Comparison of ENCODE assay signal across 1 cellular context in the genomic region with DNA sequence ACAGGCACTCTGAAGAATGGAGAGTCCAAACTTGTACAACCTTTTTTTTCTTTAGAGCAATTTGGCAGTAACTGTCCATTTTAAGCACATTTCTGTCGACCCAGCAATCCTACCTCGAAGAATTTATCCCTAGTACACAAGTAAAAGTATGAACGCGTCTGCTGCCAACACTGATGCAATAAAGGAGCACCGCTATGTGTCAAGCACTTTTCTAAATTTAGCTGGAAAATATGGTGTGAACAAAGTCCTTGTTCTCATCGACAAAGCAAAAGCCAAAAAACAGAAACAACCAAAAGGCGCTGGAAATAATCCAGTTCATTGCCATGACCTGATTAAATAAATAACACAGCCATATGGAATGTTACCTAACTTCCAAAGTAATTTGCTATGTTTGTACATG.
TF ChIP-seq lines count a peak whose summit lies in the region.

No MANE protein-coding gene starts in this region.

TF ChIP-seq in HCT116, 20 proteins besides CTCF, POLR2A, EP300 and RAD21 (continued from another document):
- TF ChIP-seq FOSL1 (IDR thresholded peaks at IDR 0.05; ENCODE audit: low read depth) (no peak), POLR2AphosphoS5 (IDR thresholded peaks at IDR 0.05; ENCODE audit: low read depth, low read length) (no peak), ZFX (IDR thresholded peaks at IDR 0.05) (no peak), ZNF274 (IDR thresholded peaks at IDR 0.05; ENCODE audit: low read depth, low read length) (no peak), ATF3 (IDR thresholded peaks at IDR 0.05) (no peak), EZH2 (IDR thresholded peaks at IDR 0.05) (no peak), SIN3A (IDR thresholded peaks at IDR 0.05; ENCODE audit: low read depth) (no peak), CEBPB (IDR thresholded peaks at IDR 0.05; ENCODE audit: low read depth) (no peak), MAX (IDR thresholded peaks at IDR 0.05) (no peak)
- TF ChIP-seq, protein P1, sequence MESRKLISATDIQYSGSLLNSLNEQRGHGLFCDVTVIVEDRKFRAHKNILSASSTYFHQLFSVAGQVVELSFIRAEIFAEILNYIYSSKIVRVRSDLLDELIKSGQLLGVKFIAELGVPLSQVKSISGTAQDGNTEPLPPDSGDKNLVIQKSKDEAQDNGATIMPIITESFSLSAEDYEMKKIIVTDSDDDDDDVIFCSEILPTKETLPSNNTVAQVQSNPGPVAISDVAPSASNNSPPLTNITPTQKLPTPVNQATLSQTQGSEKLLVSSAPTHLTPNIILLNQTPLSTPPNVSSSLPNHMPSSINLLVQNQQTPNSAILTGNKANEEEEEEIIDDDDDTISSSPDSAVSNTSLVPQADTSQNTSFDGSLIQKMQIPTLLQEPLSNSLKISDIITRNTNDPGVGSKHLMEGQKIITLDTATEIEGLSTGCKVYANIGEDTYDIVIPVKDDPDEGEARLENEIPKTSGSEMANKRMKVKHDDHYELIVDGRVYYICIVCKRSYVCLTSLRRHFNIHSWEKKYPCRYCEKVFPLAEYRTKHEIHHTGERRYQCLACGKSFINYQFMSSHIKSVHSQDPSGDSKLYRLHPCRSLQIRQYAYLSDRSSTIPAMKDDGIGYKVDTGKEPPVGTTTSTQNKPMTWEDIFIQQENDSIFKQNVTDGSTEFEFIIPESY (IDR thresholded peaks at IDR 0.05; ENCODE audit: extremely low read depth, insufficient replicate concordance, low read length), result no peak
